Comparison of ENCODE assay signal across 1 cellular context in the genomic region with DNA sequence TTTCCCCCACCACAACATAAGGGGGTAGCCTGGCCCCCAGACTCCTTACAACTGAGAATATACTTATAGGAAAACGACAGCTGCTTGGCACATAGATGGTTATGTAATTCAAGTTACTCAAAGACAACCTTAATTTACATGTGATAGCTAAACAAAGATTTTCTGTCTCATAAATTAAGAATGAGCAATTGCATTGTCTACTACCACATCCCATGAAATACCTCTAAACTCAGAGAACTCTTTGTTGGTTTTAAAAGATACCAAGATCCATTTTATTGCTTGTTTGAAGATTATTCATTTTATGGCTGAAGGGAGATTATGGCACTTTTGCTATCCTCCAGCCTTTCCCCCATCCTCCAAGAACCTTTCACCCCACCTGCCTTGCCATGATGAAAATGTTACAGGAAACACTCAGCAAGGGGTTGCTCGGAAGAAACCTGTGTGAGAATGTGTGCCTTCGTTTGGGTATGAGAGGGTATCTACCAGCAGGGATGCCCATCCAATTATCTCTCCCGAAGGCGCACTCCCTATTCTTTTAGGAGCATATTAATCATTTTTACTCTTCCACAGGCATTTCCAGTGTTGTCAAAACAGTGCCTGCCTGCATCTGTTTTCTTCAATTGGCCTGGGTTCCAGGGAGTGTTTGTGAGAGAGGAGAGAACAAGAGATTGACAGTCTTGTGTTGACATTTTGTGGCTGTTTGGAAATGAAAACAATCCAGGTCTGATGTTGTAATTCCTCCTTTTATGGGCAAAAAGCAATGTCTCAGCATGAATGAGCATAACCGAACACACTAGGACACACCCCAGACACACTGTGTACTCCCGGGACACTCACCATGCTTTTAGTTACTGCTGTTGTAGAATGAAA.
A peak's percentile ranks its signal among the peaks of the same experiment; 100 is the strongest.
TF ChIP-seq lines count a peak whose summit lies in the region.

No MANE protein-coding gene starts in this region.

TF ChIP-seq in HepG2, 621 proteins besides CTCF, POLR2A, EP300 and RAD21 (continued from another document and continues in another):
- TF ChIP-seq, protein P1, sequence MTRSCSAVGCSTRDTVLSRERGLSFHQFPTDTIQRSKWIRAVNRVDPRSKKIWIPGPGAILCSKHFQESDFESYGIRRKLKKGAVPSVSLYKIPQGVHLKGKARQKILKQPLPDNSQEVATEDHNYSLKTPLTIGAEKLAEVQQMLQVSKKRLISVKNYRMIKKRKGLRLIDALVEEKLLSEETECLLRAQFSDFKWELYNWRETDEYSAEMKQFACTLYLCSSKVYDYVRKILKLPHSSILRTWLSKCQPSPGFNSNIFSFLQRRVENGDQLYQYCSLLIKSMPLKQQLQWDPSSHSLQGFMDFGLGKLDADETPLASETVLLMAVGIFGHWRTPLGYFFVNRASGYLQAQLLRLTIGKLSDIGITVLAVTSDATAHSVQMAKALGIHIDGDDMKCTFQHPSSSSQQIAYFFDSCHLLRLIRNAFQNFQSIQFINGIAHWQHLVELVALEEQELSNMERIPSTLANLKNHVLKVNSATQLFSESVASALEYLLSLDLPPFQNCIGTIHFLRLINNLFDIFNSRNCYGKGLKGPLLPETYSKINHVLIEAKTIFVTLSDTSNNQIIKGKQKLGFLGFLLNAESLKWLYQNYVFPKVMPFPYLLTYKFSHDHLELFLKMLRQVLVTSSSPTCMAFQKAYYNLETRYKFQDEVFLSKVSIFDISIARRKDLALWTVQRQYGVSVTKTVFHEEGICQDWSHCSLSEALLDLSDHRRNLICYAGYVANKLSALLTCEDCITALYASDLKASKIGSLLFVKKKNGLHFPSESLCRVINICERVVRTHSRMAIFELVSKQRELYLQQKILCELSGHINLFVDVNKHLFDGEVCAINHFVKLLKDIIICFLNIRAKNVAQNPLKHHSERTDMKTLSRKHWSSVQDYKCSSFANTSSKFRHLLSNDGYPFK (CRISPR knock-in tag; IDR thresholded peaks at IDR 0.05; ENCODE audit: borderline replicate concordance) = no peak
- TF ChIP-seq SAP130 (CRISPR knock-in tag; IDR thresholded peaks at IDR 0.05; ENCODE audit: low read depth) = peak; percentile 83
- TF ChIP-seq ETV5 (CRISPR knock-in tag; IDR thresholded peaks at IDR 0.05; ENCODE audit: borderline replicate concordance) = no peak
- no peak for TF ChIP-seq ZNF552 (CRISPR knock-in tag; IDR thresholded peaks at IDR 0.05; ENCODE audit: borderline replicate concordance)
- TF ChIP-seq, protein P2, sequence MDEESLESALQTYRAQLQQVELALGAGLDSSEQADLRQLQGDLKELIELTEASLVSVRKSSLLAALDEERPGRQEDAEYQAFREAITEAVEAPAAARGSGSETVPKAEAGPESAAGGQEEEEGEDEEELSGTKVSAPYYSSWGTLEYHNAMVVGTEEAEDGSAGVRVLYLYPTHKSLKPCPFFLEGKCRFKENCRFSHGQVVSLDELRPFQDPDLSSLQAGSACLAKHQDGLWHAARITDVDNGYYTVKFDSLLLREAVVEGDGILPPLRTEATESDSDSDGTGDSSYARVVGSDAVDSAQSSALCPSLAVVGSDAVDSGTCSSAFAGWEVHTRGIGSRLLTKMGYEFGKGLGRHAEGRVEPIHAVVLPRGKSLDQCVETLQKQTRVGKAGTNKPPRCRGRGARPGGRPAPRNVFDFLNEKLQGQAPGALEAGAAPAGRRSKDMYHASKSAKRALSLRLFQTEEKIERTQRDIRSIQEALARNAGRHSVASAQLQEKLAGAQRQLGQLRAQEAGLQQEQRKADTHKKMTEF (CRISPR knock-in tag; IDR thresholded peaks at IDR 0.05) = peak; percentile 67; the same call in 1 of the 2 replicates
- no peak for TF ChIP-seq CBFB (CRISPR knock-in tag; IDR thresholded peaks at IDR 0.05)
- TF ChIP-seq ZNF614 (CRISPR knock-in tag; IDR thresholded peaks at IDR 0.05; ENCODE audit: borderline replicate concordance) = peak; percentile 92
- TF ChIP-seq, protein P3, sequence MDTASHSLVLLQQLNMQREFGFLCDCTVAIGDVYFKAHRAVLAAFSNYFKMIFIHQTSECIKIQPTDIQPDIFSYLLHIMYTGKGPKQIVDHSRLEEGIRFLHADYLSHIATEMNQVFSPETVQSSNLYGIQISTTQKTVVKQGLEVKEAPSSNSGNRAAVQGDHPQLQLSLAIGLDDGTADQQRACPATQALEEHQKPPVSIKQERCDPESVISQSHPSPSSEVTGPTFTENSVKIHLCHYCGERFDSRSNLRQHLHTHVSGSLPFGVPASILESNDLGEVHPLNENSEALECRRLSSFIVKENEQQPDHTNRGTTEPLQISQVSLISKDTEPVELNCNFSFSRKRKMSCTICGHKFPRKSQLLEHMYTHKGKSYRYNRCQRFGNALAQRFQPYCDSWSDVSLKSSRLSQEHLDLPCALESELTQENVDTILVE (CRISPR knock-in tag; IDR thresholded peaks at IDR 0.05) = peak; percentile 63; the same call in 1 of the 2 replicates
- peak; percentile 82 for TF ChIP-seq NFE2L2 (IDR thresholded peaks at IDR 0.05; ENCODE audit: low read length)
- TF ChIP-seq, protein P4, sequence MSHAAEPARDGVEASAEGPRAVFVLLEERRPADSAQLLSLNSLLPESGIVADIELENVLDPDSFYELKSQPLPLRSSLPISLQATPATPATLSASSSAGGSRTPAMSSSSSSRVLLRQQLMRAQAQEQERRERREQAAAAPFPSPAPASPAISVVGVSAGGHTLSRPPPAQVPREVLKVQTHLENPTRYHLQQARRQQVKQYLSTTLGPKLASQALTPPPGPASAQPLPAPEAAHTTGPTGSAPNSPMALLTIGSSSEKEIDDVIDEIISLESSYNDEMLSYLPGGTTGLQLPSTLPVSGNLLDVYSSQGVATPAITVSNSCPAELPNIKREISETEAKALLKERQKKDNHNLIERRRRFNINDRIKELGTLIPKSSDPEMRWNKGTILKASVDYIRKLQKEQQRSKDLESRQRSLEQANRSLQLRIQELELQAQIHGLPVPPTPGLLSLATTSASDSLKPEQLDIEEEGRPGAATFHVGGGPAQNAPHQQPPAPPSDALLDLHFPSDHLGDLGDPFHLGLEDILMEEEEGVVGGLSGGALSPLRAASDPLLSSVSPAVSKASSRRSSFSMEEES (CRISPR knock-in tag; IDR thresholded peaks at IDR 0.05) = 0 out of 2 replicates have a peak, but pooled peaks have one; percentile 11
- TF ChIP-seq RCOR2 (CRISPR knock-in tag; IDR thresholded peaks at IDR 0.05) = peak; percentile 63; the same call in 1 of the 2 replicates
- TF ChIP-seq NCOA2 (CRISPR knock-in tag; IDR thresholded peaks at IDR 0.05) = peak; percentile 79
- TF ChIP-seq, protein P5, sequence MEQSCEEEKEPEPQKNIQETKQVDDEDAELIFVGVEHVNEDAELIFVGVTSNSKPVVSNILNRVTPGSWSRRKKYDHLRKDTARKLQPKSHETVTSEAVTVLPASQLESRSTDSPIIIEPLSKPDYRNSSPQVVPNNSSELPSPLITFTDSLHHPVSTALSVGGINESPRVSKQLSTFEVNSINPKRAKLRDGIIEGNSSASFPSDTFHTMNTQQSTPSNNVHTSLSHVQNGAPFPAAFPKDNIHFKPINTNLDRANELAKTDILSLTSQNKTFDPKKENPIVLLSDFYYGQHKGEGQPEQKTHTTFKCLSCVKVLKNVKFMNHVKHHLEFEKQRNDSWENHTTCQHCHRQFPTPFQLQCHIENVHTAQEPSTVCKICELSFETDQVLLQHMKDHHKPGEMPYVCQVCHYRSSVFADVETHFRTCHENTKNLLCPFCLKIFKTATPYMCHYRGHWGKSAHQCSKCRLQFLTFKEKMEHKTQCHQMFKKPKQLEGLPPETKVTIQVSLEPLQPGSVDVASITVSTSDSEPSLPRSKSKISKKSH (CRISPR knock-in tag; IDR thresholded peaks at IDR 0.05; ENCODE audit: borderline replicate concordance) = no peak
- no peak for TF ChIP-seq KMT2A (CRISPR knock-in tag; IDR thresholded peaks at IDR 0.05)
- TF ChIP-seq, protein P6, sequence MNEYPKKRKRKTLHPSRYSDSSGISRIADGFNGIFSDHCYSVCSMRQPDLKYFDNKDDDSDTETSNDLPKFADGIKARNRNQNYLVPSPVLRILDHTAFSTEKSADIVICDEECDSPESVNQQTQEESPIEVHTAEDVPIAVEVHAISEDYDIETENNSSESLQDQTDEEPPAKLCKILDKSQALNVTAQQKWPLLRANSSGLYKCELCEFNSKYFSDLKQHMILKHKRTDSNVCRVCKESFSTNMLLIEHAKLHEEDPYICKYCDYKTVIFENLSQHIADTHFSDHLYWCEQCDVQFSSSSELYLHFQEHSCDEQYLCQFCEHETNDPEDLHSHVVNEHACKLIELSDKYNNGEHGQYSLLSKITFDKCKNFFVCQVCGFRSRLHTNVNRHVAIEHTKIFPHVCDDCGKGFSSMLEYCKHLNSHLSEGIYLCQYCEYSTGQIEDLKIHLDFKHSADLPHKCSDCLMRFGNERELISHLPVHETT (CRISPR knock-in tag; conservative IDR thresholded peaks at IDR 0.05) = no peak
- TF ChIP-seq YEATS2 (CRISPR knock-in tag; IDR thresholded peaks at IDR 0.05; ENCODE audit: borderline replicate concordance) = peak; percentile 52; the same call in 1 of the 2 replicates
- peak; percentile 89 for TF ChIP-seq FOXP1 (IDR thresholded peaks at IDR 0.05)
- TF ChIP-seq FOXP1 (CRISPR knock-in tag; IDR thresholded peaks at IDR 0.05) = peak; percentile 94
- TF ChIP-seq ZNF17 (CRISPR knock-in tag; IDR thresholded peaks at IDR 0.05) = no peak
- TF ChIP-seq, protein P7, sequence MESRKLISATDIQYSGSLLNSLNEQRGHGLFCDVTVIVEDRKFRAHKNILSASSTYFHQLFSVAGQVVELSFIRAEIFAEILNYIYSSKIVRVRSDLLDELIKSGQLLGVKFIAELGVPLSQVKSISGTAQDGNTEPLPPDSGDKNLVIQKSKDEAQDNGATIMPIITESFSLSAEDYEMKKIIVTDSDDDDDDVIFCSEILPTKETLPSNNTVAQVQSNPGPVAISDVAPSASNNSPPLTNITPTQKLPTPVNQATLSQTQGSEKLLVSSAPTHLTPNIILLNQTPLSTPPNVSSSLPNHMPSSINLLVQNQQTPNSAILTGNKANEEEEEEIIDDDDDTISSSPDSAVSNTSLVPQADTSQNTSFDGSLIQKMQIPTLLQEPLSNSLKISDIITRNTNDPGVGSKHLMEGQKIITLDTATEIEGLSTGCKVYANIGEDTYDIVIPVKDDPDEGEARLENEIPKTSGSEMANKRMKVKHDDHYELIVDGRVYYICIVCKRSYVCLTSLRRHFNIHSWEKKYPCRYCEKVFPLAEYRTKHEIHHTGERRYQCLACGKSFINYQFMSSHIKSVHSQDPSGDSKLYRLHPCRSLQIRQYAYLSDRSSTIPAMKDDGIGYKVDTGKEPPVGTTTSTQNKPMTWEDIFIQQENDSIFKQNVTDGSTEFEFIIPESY (CRISPR knock-in tag; IDR thresholded peaks at IDR 0.05) = no peak
- TF ChIP-seq HMG20A (CRISPR knock-in tag; IDR thresholded peaks at IDR 0.05; ENCODE audit: borderline replicate concordance) = peak; percentile 88
- TF ChIP-seq MEIS2 (CRISPR knock-in tag; IDR thresholded peaks at IDR 0.05) = peak; percentile 97
- no peak for TF ChIP-seq SIN3A (IDR thresholded peaks at IDR 0.05; ENCODE audit: borderline replicate concordance, low read depth, low read length)
- 0 out of 2 replicates have a peak, but pooled peaks have one; percentile 51 for TF ChIP-seq ZNF12 (CRISPR knock-in tag; IDR thresholded peaks at IDR 0.05)
- TF ChIP-seq, protein P8, sequence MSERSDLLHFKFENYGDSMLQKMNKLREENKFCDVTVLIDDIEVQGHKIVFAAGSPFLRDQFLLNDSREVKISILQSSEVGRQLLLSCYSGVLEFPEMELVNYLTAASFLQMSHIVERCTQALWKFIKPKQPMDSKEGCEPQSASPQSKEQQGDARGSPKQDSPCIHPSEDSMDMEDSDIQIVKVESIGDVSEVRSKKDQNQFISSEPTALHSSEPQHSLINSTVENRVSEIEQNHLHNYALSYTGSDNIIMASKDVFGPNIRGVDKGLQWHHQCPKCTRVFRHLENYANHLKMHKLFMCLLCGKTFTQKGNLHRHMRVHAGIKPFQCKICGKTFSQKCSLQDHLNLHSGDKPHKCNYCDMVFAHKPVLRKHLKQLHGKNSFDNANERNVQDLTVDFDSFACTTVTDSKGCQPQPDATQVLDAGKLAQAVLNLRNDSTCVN (CRISPR knock-in tag; IDR thresholded peaks at IDR 0.05; ENCODE audit: borderline replicate concordance) = peak; percentile 52; the same call in 1 of the 2 replicates
- TF ChIP-seq, protein P9, sequence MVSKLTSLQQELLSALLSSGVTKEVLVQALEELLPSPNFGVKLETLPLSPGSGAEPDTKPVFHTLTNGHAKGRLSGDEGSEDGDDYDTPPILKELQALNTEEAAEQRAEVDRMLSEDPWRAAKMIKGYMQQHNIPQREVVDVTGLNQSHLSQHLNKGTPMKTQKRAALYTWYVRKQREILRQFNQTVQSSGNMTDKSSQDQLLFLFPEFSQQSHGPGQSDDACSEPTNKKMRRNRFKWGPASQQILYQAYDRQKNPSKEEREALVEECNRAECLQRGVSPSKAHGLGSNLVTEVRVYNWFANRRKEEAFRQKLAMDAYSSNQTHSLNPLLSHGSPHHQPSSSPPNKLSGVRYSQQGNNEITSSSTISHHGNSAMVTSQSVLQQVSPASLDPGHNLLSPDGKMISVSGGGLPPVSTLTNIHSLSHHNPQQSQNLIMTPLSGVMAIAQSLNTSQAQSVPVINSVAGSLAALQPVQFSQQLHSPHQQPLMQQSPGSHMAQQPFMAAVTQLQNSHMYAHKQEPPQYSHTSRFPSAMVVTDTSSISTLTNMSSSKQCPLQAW (CRISPR knock-in tag; IDR thresholded peaks at IDR 0.05) = peak; percentile 48; the same call in 1 of the 2 replicates
- peak; percentile 50; the same call in 1 of the 2 replicates for TF ChIP-seq ZNF292 (CRISPR knock-in tag; IDR thresholded peaks at IDR 0.05; ENCODE audit: borderline replicate concordance, low read depth)
- TF ChIP-seq REL (CRISPR knock-in tag; conservative IDR thresholded peaks at IDR 0.05) = no peak
- TF ChIP-seq ZNF460 (CRISPR knock-in tag; IDR thresholded peaks at IDR 0.05; ENCODE audit: borderline replicate concordance) = no peak
- no peak for TF ChIP-seq SP1 (IDR thresholded peaks at IDR 0.05)
- no peak for TF ChIP-seq SP1 (CRISPR knock-in tag; IDR thresholded peaks at IDR 0.05)
- TF ChIP-seq, protein P10, sequence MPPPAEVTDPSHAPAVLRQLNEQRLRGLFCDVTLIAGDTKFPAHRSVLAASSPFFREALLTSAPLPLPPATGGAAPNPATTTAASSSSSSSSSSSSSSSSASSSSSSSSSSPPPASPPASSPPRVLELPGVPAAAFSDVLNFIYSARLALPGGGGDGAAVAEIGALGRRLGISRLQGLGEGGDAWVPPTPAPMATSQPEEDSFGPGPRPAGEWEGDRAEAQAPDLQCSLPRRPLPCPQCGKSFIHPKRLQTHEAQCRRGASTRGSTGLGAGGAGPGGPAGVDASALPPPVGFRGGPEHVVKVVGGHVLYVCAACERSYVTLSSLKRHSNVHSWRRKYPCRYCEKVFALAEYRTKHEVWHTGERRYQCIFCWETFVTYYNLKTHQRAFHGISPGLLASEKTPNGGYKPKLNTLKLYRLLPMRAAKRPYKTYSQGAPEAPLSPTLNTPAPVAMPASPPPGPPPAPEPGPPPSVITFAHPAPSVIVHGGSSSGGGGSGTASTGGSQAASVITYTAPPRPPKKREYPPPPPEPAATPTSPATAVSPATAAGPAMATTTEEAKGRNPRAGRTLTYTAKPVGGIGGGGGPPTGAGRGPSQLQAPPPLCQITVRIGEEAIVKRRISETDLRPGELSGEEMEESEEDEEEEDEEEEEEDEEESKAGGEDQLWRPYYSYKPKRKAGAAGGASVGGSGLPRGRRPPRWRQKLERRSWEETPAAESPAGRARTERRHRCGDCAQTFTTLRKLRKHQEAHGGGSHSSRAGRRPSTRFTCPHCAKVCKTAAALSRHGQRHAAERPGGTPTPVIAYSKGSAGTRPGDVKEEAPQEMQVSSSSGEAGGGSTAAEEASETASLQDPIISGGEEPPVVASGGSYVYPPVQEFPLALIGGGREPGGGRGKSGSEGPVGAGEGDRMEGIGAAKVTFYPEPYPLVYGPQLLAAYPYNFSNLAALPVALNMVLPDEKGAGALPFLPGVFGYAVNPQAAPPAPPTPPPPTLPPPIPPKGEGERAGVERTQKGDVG (CRISPR knock-in tag; IDR thresholded peaks at IDR 0.05; ENCODE audit: borderline replicate concordance) = no peak
